19 cellular contexts compared by ENCODE assay signal in genomic region chr22:50734986-50735738, GRCh38. TPM values are rescaled to one million over a fixed set of nuclear protein-coding genes. Genes with fewer than 3 reads are reported as not detected.
DNase-seq lines count a peak whose midpoint lies in the region; ATAC-seq and TF ChIP-seq lines count a peak whose summit lies in the region.
"Had no signal": no experiment of that assay in that cellular context is flagged by ENCODE, and none has a peak within 500 bp of the region (broad histone marks: within the 10 kb centered on the region; RNA-seq: fewer than 3 reads in every experiment).

No MANE protein-coding gene starts in this region.

- intact Hi-C loops in lower lobe of right lung (cut with DNase I), result no loop called here
- intact Hi-C loops in ovary (cut with DNase I), result no loop called here

- no peaks in the 10 kb centered on the region for H3K9me3 ChIP-seq in lower lobe of right lung
- no peaks in the 10 kb centered on the region for H3K9me3 ChIP-seq in ovary
- H3K9me3 ChIP-seq: BLaER1 had no signal

- H3K4me3 ChIP-seq in lower lobe of right lung (no peak overlapping the region), ovary (no peak overlapping the region)
- H3K4me3 ChIP-seq: BLaER1, K562 had no signal

- TF ChIP-seq CTCF in lower lobe of right lung (IDR thresholded peaks at IDR 0.05) (no peak), ovary (IDR thresholded peaks at IDR 0.05) (no peak)

- TF ChIP-seq POLR2A in ovary (IDR thresholded peaks at IDR 0.05), result no peak

- peaks cover 12% of the 10 kb centered on the region for H3K4me1 ChIP-seq in lower lobe of right lung
- no peaks in the 10 kb centered on the region for H3K4me1 ChIP-seq in ovary (ENCODE audit: insufficient read depth)

- DNase-seq in activated effector memory CD4-positive, alpha-beta T cell treated with anti-CD3 and anti-CD28 coated beads, Interleukin-2, amount 50 U/mL, for 16 hours, result peak; percentile 38
- no peak for DNase-seq in activated effector memory CD4-positive, alpha-beta T cell treated with Interleukin-2 at 50 U/mL for 16 hours
- DNase-seq in RPMI8226 (peak; percentile 19), lower lobe of right lung (peak; percentile 20), ovary (peak in 3 of 5 donors; percentile 3 to 17 (median 10)), SHP77 (lab: John Stamatoyannopoulos, UW) (no peak)
- DNase-seq: CD8-positive, alpha-beta T cell; H9; MV-4-11; NCI-H1417; NCI-H2029; NCI-H2171 treated with DMSO at 0.1 percent for 48 hours; NCI-H446 treated with DMSO at 0.1 percent for 48 hours; NCI-H748 treated with DMSO at 0.1 percent for 48 hours had no signal

- WGBS in ovary, 3 donors, result 88 to 92% (median 90%) methylated on average over 13 of the region's 13 CpGs

- H3K27ac ChIP-seq in lower lobe of right lung (no peak overlapping the region), ovary (no peak overlapping the region)
- H3K27ac ChIP-seq: BLaER1 had no signal

- no peak for TF ChIP-seq EP300 in ovary (IDR thresholded peaks at IDR 0.05)

- H3K36me3 ChIP-seq in lower lobe of right lung (no peaks in the 10 kb centered on the region), ovary (no peaks in the 10 kb centered on the region)

- no peak for ATAC-seq in lower lobe of right lung
- ATAC-seq in GM21737 (IDR thresholded peaks at IDR 0.05; ENCODE audit: unreplicated experiment), result no peak
- no peak for ATAC-seq in HG02981 (IDR thresholded peaks at IDR 0.05; ENCODE audit: unreplicated experiment)
- ATAC-seq: CD8-positive, alpha-beta T cell; K562 had no signal

- H3K27me3 ChIP-seq in lower lobe of right lung (ENCODE audit: low read depth) (peaks cover 12% of the 10 kb centered on the region), ovary (no peaks in the 10 kb centered on the region)
- H3K27me3 ChIP-seq: BLaER1 had no signal

RNA-seq across cellular contexts. Expression of gene ACR, which starts 2.8 kb away (rescaled TPM):
- 0.62 TPM for total RNA-seq in lower lobe of right lung
- 1 to 10 TPM in 1 of 7 donors, under 1 TPM in 2, not detected in 4; 0.25 to 1.3 (median 0.64) TPM for total RNA-seq in ovary
- under 1 TPM; 0.33 TPM for polyA plus RNA-seq in ovary
- total RNA-seq: A172; CD8-positive, alpha-beta T cell; K562 had no signal
- polyA plus RNA-seq: K562 had no signal

RNA-seq across cellular contexts. Expression of gene RABL2B, which starts 48.3 kb away (rescaled TPM):
- total RNA-seq in lower lobe of right lung, result 46.3 TPM
- 10 to 100 TPM; 15.6 to 50.8 (median 28.4) TPM for total RNA-seq in ovary
- polyA plus RNA-seq in ovary, result 10 to 100 TPM; 20.1 to 37.2 TPM

Comparison
In these comparisons a context has a peak if more than half of its experiments do, and no peak if none do; other contexts are left out.
1. DNase-seq: peak in activated effector memory CD4-positive, alpha-beta T cell treated with anti-CD3 and anti-CD28 coated beads, Interleukin-2, amount 50 U/mL, for 16 hours (single experiment), RPMI8226 (single experiment), lower lobe of right lung (single experiment) and ovary (3 of 5); none in activated effector memory CD4-positive, alpha-beta T cell treated with Interleukin-2 at 50 U/mL for 16 hours (single experiment) and SHP77 (0 of 2).